In genomic region chr12:49883065-49883464, GRCh38 we compare ENCODE assay signal across 27 cellular contexts. TPM values are rescaled to one million over a fixed set of nuclear protein-coding genes. Genes with fewer than 3 reads are reported as not detected.
DNase-seq lines count a peak whose midpoint lies in the region; ATAC-seq, FAIRE-seq and TF ChIP-seq lines count a peak whose summit lies in the region.
"Had no signal": no experiment of that assay in that cellular context is flagged by ENCODE, and none has a peak within 500 bp of the region (broad histone marks: within the 10 kb centered on the region; RNA-seq: fewer than 3 reads in every experiment).

No MANE protein-coding gene starts in this region.

- no peaks in the 10 kb centered on the region; the same call in 1 of the 2 replicates for H3K79me1 ChIP-seq in H1 (ENCODE audit: low read depth, low read length)

- intact Hi-C loops in CD14-positive monocyte (cut with micrococcal nuclease): no loop called here
- intact Hi-C loops in esophagus muscularis mucosa (cut with DNase I): no loop called here

- H3K4me1 ChIP-seq in H1 (replicated peaks in 1 of 4; ENCODE audit: control insufficient read depth in 3 of 4, insufficient read depth in 4 of 4, low read length in 3 of 4): peaks cover 0 to 29% (median 13%) of the 10 kb centered on the region in 4 experiments; a peak in 6 of 7 replicates
- no peaks in the 10 kb centered on the region for H3K4me1 ChIP-seq in esophagus muscularis mucosa
- H3K4me1 ChIP-seq: BLaER1, gastroesophageal sphincter, uterus had no signal

- H3K4me2 ChIP-seq in H1 (ENCODE audit: insufficient read depth in 1 of 2, low read depth in 2 of 2, low read length in 2 of 2): peak overlapping the region; percentile 25 to 51; a peak in 2 of 4 replicates
- H3K4me2 ChIP-seq: BLaER1 had no signal

- H4K8ac ChIP-seq in H1 (ENCODE audit: extremely low read depth, insufficient read depth, low read length): no peak overlapping the region; the same call in 1 of the 2 replicates

- no peak overlapping the region for H3K23ac ChIP-seq in H1 (ENCODE audit: insufficient read length)

- H4K91ac ChIP-seq in H1 (replicated peaks; ENCODE audit: insufficient read length, low read length): peak overlapping the region; percentile 42

- H2BK5ac ChIP-seq in H1 (ENCODE audit: low read depth, low read length): 0 out of 2 replicates have a peak overlapping the region, but pooled peaks have one; percentile 16

- no peaks in the 10 kb centered on the region; a peak in 1 of 7 replicates for H3K27me3 ChIP-seq in H1 (replicated peaks in 1 of 4; ENCODE audit: control insufficient read depth in 3 of 4, extremely low read depth in 1 of 4, insufficient read depth in 3 of 4, low read length in 3 of 4)
- peaks cover 0 to 27% (median 0%) of the 10 kb centered on the region in 4 donors for H3K27me3 ChIP-seq in esophagus muscularis mucosa
- H3K27me3 ChIP-seq: BLaER1, uterus had no signal

- H3K4me1 Mint-ChIP-seq in CD14-positive monocyte (no peaks in the 10 kb centered on the region), neural crest cell (peaks cover 26% of the 10 kb centered on the region)

- POLR2A ChIA-PET in H1 (lab: Charles Lee; ENCODE audit: partially characterized antibody): interaction anchor here (0.8 to 2.8 kb wide), 5 partner anchors 10 to 50 kb away, joined by 3 to 8 read pairs (median 3); no protein-coding TSS in a partner anchor

- H3K27ac ChIP-seq in H1 (ENCODE audit: low read depth, low read length) (no peak overlapping the region), esophagus muscularis mucosa (replicated peaks in 1 of 4) (no peak overlapping the region)
- H3K27ac ChIP-seq: BLaER1, gastroesophageal sphincter, uterus had no signal

- H3K27ac Mint-ChIP-seq in CD14-positive monocyte: no peak overlapping the region
- no peak overlapping the region for H3K27ac Mint-ChIP-seq in neural crest cell (ENCODE audit: unreplicated experiment)
- H3K27ac Mint-ChIP-seq: activated naive CD4-positive, alpha-beta T cell treated with anti-CD3 and anti-CD28 coated beads for 36 hours; activated T-cell treated with anti-CD3 and anti-CD28 coated beads, Interleukin-2, amount 50 U/mL, for 72 hours had no signal

- WGBS in H1 (ENCODE audit: extremely low coverage in 1 of 2, insufficient coverage in 1 of 2, insufficient read length in 1 of 2, insufficient replicate concordance in 2 of 2, low coverage in 1 of 2, low lambda C conversion rate in 2 of 2, missing lambda C conversion rate in 1 of 2), 2 experiments: 61% methylated on average over 8 of the region's 8 CpGs; no CpG with 5 or more reads in 1 of the 2 experiments
- WGBS in esophagus muscularis mucosa: 77% methylated on average over 8 of the region's 8 CpGs

- peak in 1 of 2 experiments; percentile 32; a peak in 2 of 4 replicates for TF ChIP-seq RAD21 in H1 (IDR thresholded peaks at IDR 0.05 in 1 of 2, conservative IDR thresholded peaks at IDR 0.05 in 1 of 2; ENCODE audit: low read depth in 2 of 2, low read length in 2 of 2)

- H3K14ac ChIP-seq in H1 (ENCODE audit: insufficient read length): no peak overlapping the region

- no peak overlapping the region for H4K5ac ChIP-seq in H1 (ENCODE audit: insufficient read length, low read depth, low read length)

- peaks cover 0 to 11% of the 10 kb centered on the region in 2 experiments for H4K20me1 ChIP-seq in H1 (replicated peaks in 1 of 2; ENCODE audit: control insufficient read depth in 1 of 2, insufficient read depth in 2 of 2, low read length in 2 of 2)
- H4K20me1 ChIP-seq: BLaER1 had no signal

- H3K23me2 ChIP-seq in H1 (ENCODE audit: low read depth, low read length): peaks cover 3% of the 10 kb centered on the region; the same call in 1 of the 2 replicates

- FAIRE-seq in H1 (lab: Jason Lieb, UNC): no peak
- FAIRE-seq: K562, keratinocyte had no signal

- no peak overlapping the region for H3K4me3 Mint-ChIP-seq in CD14-positive monocyte
- H3K4me3 Mint-ChIP-seq in neural crest cell: no peak overlapping the region
- H3K4me3 Mint-ChIP-seq: activated naive CD4-positive, alpha-beta T cell treated with anti-CD3 and anti-CD28 coated beads for 36 hours; activated T-cell treated with anti-CD3 and anti-CD28 coated beads, Interleukin-2, amount 50 U/mL, for 72 hours; effector memory CD8-positive, alpha-beta T cell had no signal

- TF ChIP-seq POLR2A in H1 (IDR thresholded peaks at IDR 0.05; ENCODE audit: control extremely low read depth in 1 of 2, low read depth in 2 of 2, low read length in 2 of 2) (no peak), esophagus muscularis mucosa (IDR thresholded peaks at IDR 0.05; ENCODE audit: low read depth) (no peak)

- TF ChIP-seq EP300 in H1 (IDR thresholded peaks at IDR 0.05; ENCODE audit: borderline replicate concordance in 1 of 2, low read depth in 2 of 2, low read length in 2 of 2): no peak
- TF ChIP-seq EP300 in esophagus muscularis mucosa (IDR thresholded peaks at IDR 0.05): no peak

- no peak overlapping the region for H3K4ac ChIP-seq in H1 (replicated peaks; ENCODE audit: insufficient read length, low read depth, low read length)

- H3K36me3 Mint-ChIP-seq in CD14-positive monocyte: no peaks in the 10 kb centered on the region
- H3K36me3 Mint-ChIP-seq in neural crest cell (ENCODE audit: low read depth): no peaks in the 10 kb centered on the region

- H3K9me3 ChIP-seq in H1 (ENCODE audit: insufficient read depth in 2 of 2, low read depth in 1 of 2, low read length in 1 of 2): peaks cover 0 to 7% of the 10 kb centered on the region in 2 experiments; a peak in 1 of 4 replicates
- H3K9me3 ChIP-seq in esophagus muscularis mucosa: no peaks in the 10 kb centered on the region
- H3K9me3 ChIP-seq: BLaER1, gastroesophageal sphincter, uterus had no signal

- H3K27me3 Mint-ChIP-seq in CD14-positive monocyte (ENCODE audit: low read depth in 3 of 3) (peaks cover 16 to 25% (median 17%) of the 10 kb centered on the region in 3 donors), neural crest cell (ENCODE audit: low read depth) (peaks cover 8% of the 10 kb centered on the region)

- H3K4me3 ChIP-seq in H1 (ENCODE audit: extremely low read depth in 1 of 4, insufficient read depth in 2 of 4, low read depth in 3 of 4, low read length in 4 of 4) (no peak overlapping the region), esophagus muscularis mucosa (no peak overlapping the region)
- H3K4me3 ChIP-seq: BLaER1, gastroesophageal sphincter, K562, uterus had no signal

- no peak overlapping the region for H2BK15ac ChIP-seq in H1 (ENCODE audit: low read length)

- DNase-seq in CD14-positive monocyte (ENCODE audit: low spot score): peak; percentile 36
- peak; percentile 61 for DNase-seq in SK-N-DZ (ENCODE audit: low spot score)
- no peak for DNase-seq in H1 (ENCODE audit: low read depth in 1 of 2, low spot score in 2 of 2)
- no peak for DNase-seq in neural crest cell (ENCODE audit: low read depth, low spot score)
- DNase-seq in esophagus muscularis mucosa (ENCODE audit: extremely low spot score): no peak
- DNase-seq in DMS153 (lab: John Stamatoyannopoulos, UW): no peak
- DNase-seq: activated naive CD4-positive, alpha-beta T cell treated with anti-CD3 and anti-CD28 coated beads for 36 hours; activated T-cell treated with anti-CD3 and anti-CD28 coated beads, Interleukin-2, amount 50 U/mL, for 72 hours; anterior cingulate cortex; Calu3; effector memory CD8-positive, alpha-beta T cell; MM.1S; NCI-H1436 treated with DMSO at 0.1 percent for 48 hours; NCI-H2171 treated with DMSO at 0.1 percent for 48 hours; NCI-H524 treated with DMSO at 0.1 percent for 48 hours; T-helper 9 cell had no signal

- ATAC-seq in HG02678 (IDR thresholded peaks at IDR 0.05; ENCODE audit: unreplicated experiment): no peak
- no peak for ATAC-seq in HG03025 (IDR thresholded peaks at IDR 0.05; ENCODE audit: low FRiP score, unreplicated experiment)
- ATAC-seq: activated CD4-positive, CD25-positive, alpha-beta regulatory T cell treated with anti-CD3 and anti-CD28 coated beads, Interleukin-2, amount 50 U/mL, for 24 hours; activated T-cell treated with anti-CD3 and anti-CD28 coated beads, Interleukin-2, amount 50 U/mL, for 72 hours; effector memory CD8-positive, alpha-beta T cell; gastroesophageal sphincter; K562; right cardiac atrium had no signal

- H2BK12ac ChIP-seq in H1 (ENCODE audit: low read depth, low read length): no peak overlapping the region

- CTCF ChIA-PET in H1 (lab: Charles Lee; ENCODE audit: partially characterized antibody): interaction anchor here (0.7 to 5.0 kb wide), 14 partner anchors 11 to 175 kb away, joined by 3 to 35 read pairs (median 4); no protein-coding TSS in a partner anchor

- H2BK20ac ChIP-seq in H1 (ENCODE audit: low read length): no peak overlapping the region

- H2BK120ac ChIP-seq in H1 (replicated peaks; ENCODE audit: low read depth, low read length): no peak overlapping the region

- H3K79me2 ChIP-seq in H1 (ENCODE audit: control insufficient read depth in 1 of 2, insufficient read depth in 2 of 2, low read length in 2 of 2): no peaks in the 10 kb centered on the region

- H2AFZ ChIP-seq in H1 (ENCODE audit: low read length): 0 out of 2 replicates have a peak overlapping the region, but pooled peaks have one; percentile 11

- no peak overlapping the region for H3K9ac ChIP-seq in H1 (replicated peaks in 1 of 4; ENCODE audit: extremely low read depth in 1 of 4, low read depth in 3 of 4, low read length in 3 of 4)
- H3K9ac ChIP-seq: BLaER1 had no signal

- no peak overlapping the region for H3K56ac ChIP-seq in H1 (replicated peaks; ENCODE audit: insufficient read length, low read depth, low read length)

- H3K36me3 ChIP-seq in H1 (ENCODE audit: control insufficient read depth in 2 of 4, insufficient read depth in 4 of 4, low read length in 3 of 4) (no peaks in the 10 kb centered on the region), esophagus muscularis mucosa (no peaks in the 10 kb centered on the region)
- H3K36me3 ChIP-seq: BLaER1, gastroesophageal sphincter, uterus had no signal

- peak overlapping the region; percentile 1; the same call in 1 of the 2 replicates for H3K18ac ChIP-seq in H1 (ENCODE audit: extremely low read depth, low read length)

- no peak overlapping the region for H2AK5ac ChIP-seq in H1 (ENCODE audit: low read depth, low read length)

- H3K9me3 Mint-ChIP-seq in CD14-positive monocyte: peaks cover 0 to 16% (median 7%) of the 10 kb centered on the region in 7 donors
- H3K9me3 Mint-ChIP-seq in neural crest cell: peaks cover 27% of the 10 kb centered on the region

- no peak for TF ChIP-seq CTCF in CD14-positive monocyte (IDR thresholded peaks at IDR 0.05)
- TF ChIP-seq CTCF in H1 (IDR thresholded peaks at IDR 0.05; ENCODE audit: control extremely low read depth in 1 of 3, insufficient read depth in 1 of 3, low read depth in 1 of 3, low read length in 3 of 3): peak in 1 of 3 experiments; percentile 39; a peak in 1 of 4 replicates
- peak; percentile 32 for TF ChIP-seq CTCF in neural crest cell (conservative IDR thresholded peaks at IDR 0.05)
- TF ChIP-seq CTCF in esophagus muscularis mucosa (IDR thresholded peaks at IDR 0.05): no peak

RNA-seq across cellular contexts. Expression of gene FAIM2, which starts 20.6 kb away (rescaled TPM):
- not detected for polyA plus RNA-seq in CD14-positive monocyte
- polyA plus RNA-seq in SK-N-DZ (2014; cell fraction: cytosol; rRNA removed): 39.4 and 53.6 TPM in 2 replicates
- polyA plus RNA-seq in SK-N-DZ (2014; cell fraction: nucleus; rRNA removed): 19.5 and 37.3 TPM in 2 replicates
- 0.89 and 1.4 TPM in 2 replicates for total RNA-seq in H1 (2021; fragmentation: NEBNext Ultra II Directional; extraction: Animal tissue kit (Norgen Biotek cat#: 25700))
- polyA plus RNA-seq in H1 (2011; rRNA removed): 1.3 and 3.1 TPM in 2 replicates
- 1.2 TPM for polyA plus RNA-seq in H1 (2011; cell fraction: cytosol; rRNA removed)
- 3.7 TPM for polyA plus RNA-seq in H1 (2011; cell fraction: nucleus; rRNA removed)
- 0.22 to 1.3 TPM (median 0.64 TPM) in 4 replicates for polyA plus RNA-seq in H1 (2012, experiment 1 of 2)
- 0.18 TPM for polyA plus RNA-seq in H1 (2012, experiment 2 of 2)
- 0.39 TPM for polyA plus RNA-seq in H1 (2013, experiment 1 of 2)
- polyA plus RNA-seq in H1 (2013, experiment 2 of 2): 0.33 TPM
- polyA minus RNA-seq in H1 (2011; rRNA and poly(A)+ RNA removed): 1.2 and 2.2 TPM in 2 replicates
- polyA minus RNA-seq in H1 (2011; cell fraction: cytosol; rRNA and poly(A)+ RNA removed): 2.2 TPM
- 0.70 TPM for polyA minus RNA-seq in H1 (2011; cell fraction: nucleus; rRNA and poly(A)+ RNA removed)
- total RNA-seq in neural crest cell: 0.73 and 1.6 TPM in 2 replicates
- 10 to 100 TPM in 1 of 4 donors, 1 to 10 TPM in 3; 4.1 to 10.3 (median 7.4) TPM for total RNA-seq in esophagus muscularis mucosa
- total RNA-seq: A673, Calu3, K562, lung microvascular endothelial cell had no signal
- polyA plus RNA-seq: keratinocyte had no signal

RNA-seq across cellular contexts. Expression of gene BCDIN3D, which starts 40.2 kb away (rescaled TPM):
- polyA plus RNA-seq in CD14-positive monocyte (1 to 10 TPM in 1 of 2 donors, under 1 TPM in 1; 0.71 to 1.2 TPM), H1 (2011; rRNA removed) (1.6 TPM in 2 replicates)
- polyA plus RNA-seq in SK-N-DZ (2014; cell fraction: cytosol; rRNA removed): 4.4 and 5.3 TPM in 2 replicates
- polyA plus RNA-seq in SK-N-DZ (2014; cell fraction: nucleus; rRNA removed): 2.6 and 4.6 TPM in 2 replicates
- total RNA-seq in H1 (2021; fragmentation: NEBNext Ultra II Directional; extraction: Animal tissue kit (Norgen Biotek cat#: 25700)): 2.4 and 2.5 TPM in 2 replicates
- 2.0 TPM for polyA plus RNA-seq in H1 (2011; cell fraction: cytosol; rRNA removed)
- 1.5 TPM for polyA plus RNA-seq in H1 (2011; cell fraction: nucleus; rRNA removed)
- polyA plus RNA-seq in H1 (2012, experiment 1 of 2): 1.7 to 3.4 TPM (median 2.0 TPM) in 4 replicates
- polyA plus RNA-seq in H1 (2012, experiment 2 of 2): 1.7 TPM
- polyA plus RNA-seq in H1 (2013, experiment 1 of 2): 2.2 TPM
- 2.5 TPM for polyA plus RNA-seq in H1 (2013, experiment 2 of 2)
- 2.4 and 2.7 TPM in 2 replicates for polyA minus RNA-seq in H1 (2011; rRNA and poly(A)+ RNA removed)
- polyA minus RNA-seq in H1 (2011; cell fraction: cytosol; rRNA and poly(A)+ RNA removed): 0.59 TPM
- polyA minus RNA-seq in H1 (2011; cell fraction: nucleus; rRNA and poly(A)+ RNA removed): 1.3 TPM
- total RNA-seq in neural crest cell (7.9 and 9.6 TPM in 2 replicates), esophagus muscularis mucosa (1 to 10 TPM; 2.2 to 6.2 (median 5.5) TPM)

RNA-seq across cellular contexts. Expression of gene NCKAP5L, which starts 54.9 kb away (rescaled TPM):
- polyA plus RNA-seq in CD14-positive monocyte: 1 to 10 TPM; 3.7 to 6.8 TPM
- 10.8 and 11.1 TPM in 2 replicates for polyA plus RNA-seq in SK-N-DZ (2014; cell fraction: cytosol; rRNA removed)
- 15.1 and 16.3 TPM in 2 replicates for polyA plus RNA-seq in SK-N-DZ (2014; cell fraction: nucleus; rRNA removed)
- 27.9 and 30.2 TPM in 2 replicates for total RNA-seq in H1 (2021; fragmentation: NEBNext Ultra II Directional; extraction: Animal tissue kit (Norgen Biotek cat#: 25700))
- polyA plus RNA-seq in H1 (2011; rRNA removed): 9.4 and 16.3 TPM in 2 replicates
- 7.6 TPM for polyA plus RNA-seq in H1 (2011; cell fraction: cytosol; rRNA removed)
- 23.8 TPM for polyA plus RNA-seq in H1 (2011; cell fraction: nucleus; rRNA removed)
- polyA plus RNA-seq in H1 (2012, experiment 1 of 2): 12.5 to 17.8 TPM (median 16.7 TPM) in 4 replicates
- polyA plus RNA-seq in H1 (2012, experiment 2 of 2): 16.1 TPM
- 13.6 TPM for polyA plus RNA-seq in H1 (2013, experiment 1 of 2)
- 12.7 TPM for polyA plus RNA-seq in H1 (2013, experiment 2 of 2)
- polyA minus RNA-seq in H1 (2011; rRNA and poly(A)+ RNA removed): 10.2 and 16.9 TPM in 2 replicates
- 16.4 TPM for polyA minus RNA-seq in H1 (2011; cell fraction: cytosol; rRNA and poly(A)+ RNA removed)
- polyA minus RNA-seq in H1 (2011; cell fraction: nucleus; rRNA and poly(A)+ RNA removed): 22.2 TPM
- 40.8 and 45.0 TPM in 2 replicates for total RNA-seq in neural crest cell
- 10 to 100 TPM; 15.0 to 30.5 (median 23.0) TPM for total RNA-seq in esophagus muscularis mucosa

Comparison
In these comparisons a context has a peak if more than half of its experiments do, and no peak if none do; other contexts are left out.
1. DNase-seq: peak in CD14-positive monocyte (single experiment) and SK-N-DZ (single experiment); none in H1 (0 of 2), neural crest cell (single experiment), esophagus muscularis mucosa (single experiment) and DMS153 (single experiment).